In genomic region chrX:21840199-21840557, GRCh38 we compare ENCODE assay signal across 8 cellular contexts. TPM values are rescaled to one million over a fixed set of nuclear protein-coding genes. Genes with fewer than 3 reads are reported as not detected.
DNase-seq lines count a peak whose midpoint lies in the region; ATAC-seq, FAIRE-seq and TF ChIP-seq lines count a peak whose summit lies in the region.

No MANE protein-coding gene starts in this region.

- SMC1A ChIA-PET in GM12878 (lab: Charles Lee; ENCODE audit: uncharacterized antibody, unreplicated experiment), result no interaction called here

- TF ChIP-seq CTCF in 22Rv1 (IDR thresholded peaks at IDR 0.05) (no peak), GM12878 (IDR thresholded peaks at IDR 0.05 in 2 of 3, conservative IDR thresholded peaks at IDR 0.05 in 1 of 3; ENCODE audit: control insufficient read depth in 2 of 3, extremely low read depth in 1 of 3, insufficient read depth in 1 of 3, low read depth in 3 of 3, low read length in 3 of 3) (no peak), tibial nerve (IDR thresholded peaks at IDR 0.05) (no peak)

- intact Hi-C loops in GM12878 (cut with micrococcal nuclease; ENCODE audit: unreplicated experiment), result no loop called here

- H3K4me2 ChIP-seq in GM12878 (ENCODE audit: control insufficient read depth, insufficient read depth) (peak overlapping the region; percentile 62; the same call in 1 of the 2 replicates), mesenchymal stem cell (ENCODE audit: low read length, poor library complexity, severe bottlenecking) (peak overlapping the region; percentile 47)

- H4K91ac ChIP-seq in mesenchymal stem cell (ENCODE audit: low read length), result no peak overlapping the region

- H4K20me1 ChIP-seq in GM12878 (ENCODE audit: control insufficient read depth, insufficient read depth), result no peaks in the 10 kb centered on the region

- H3K27ac ChIP-seq in 22Rv1 (peak overlapping the region; percentile 60), GM12878 (ENCODE audit: control insufficient read depth, insufficient read depth) (peak overlapping the region; percentile 65; the same call in 1 of the 2 replicates), mesenchymal stem cell (ENCODE audit: low read length, poor library complexity, severe bottlenecking) (no peak overlapping the region), tibial nerve (peak overlapping the region in 3 of 4 donors; percentile 71 to 87 (median 74))

- H3K4me3 ChIP-seq in GM12878, result peak overlapping the region; percentile 57
- H3K4me3 ChIP-seq in mesenchymal stem cell (ENCODE audit: insufficient read depth in 1 of 2, low read depth in 1 of 2, low read length in 2 of 2), result peak overlapping the region in 1 of 2 experiments; percentile 80
- H3K4me3 ChIP-seq in tibial nerve, result peak overlapping the region; percentile 53 to 78 (median 58)

- TF ChIP-seq POLR2A in GM18505 (IDR thresholded peaks at IDR 0.05; ENCODE audit: borderline replicate concordance, extremely low read depth, insufficient read depth, insufficient read length) (no peak), GM12878 (IDR thresholded peaks at IDR 0.05; ENCODE audit: low read depth, low read length) (no peak), tibial nerve (IDR thresholded peaks at IDR 0.05) (no peak)

- in situ Hi-C loops in KBM-7 (cut with MboI; ENCODE audit: low pct_unique_long_range_greater_than_20kb, low sequenced_read_pairs), result no loop called here
- in situ Hi-C loops in GM12878 (cut with MboI), result no loop called here

- RAD21 ChIA-PET in GM12878 (lab: Charles Lee; ENCODE audit: unreplicated experiment), result no interaction called here

- H3K9ac ChIP-seq in GM12878 (ENCODE audit: control insufficient read depth, insufficient read depth, low read length) (peak overlapping the region; percentile 69), mesenchymal stem cell (ENCODE audit: low read length) (peak overlapping the region; percentile 98)

- CTCF ChIA-PET in GM12878 (lab: Yijun Ruan, JAX), result no interaction called here

- H3K79me1 ChIP-seq in mesenchymal stem cell (replicated peaks; ENCODE audit: low read length, poor library complexity, severe bottlenecking), result peaks cover 5% of the 10 kb centered on the region

- ATAC-seq in GM18505 (IDR thresholded peaks at IDR 0.05; ENCODE audit: unreplicated experiment) (peak; percentile 1), GM12878 (peak; percentile 18), GM19324 (IDR thresholded peaks at IDR 0.05; ENCODE audit: low FRiP score, unreplicated experiment) (no peak)

- no peaks in the 10 kb centered on the region; a peak in 1 of 4 replicates for H3K36me3 ChIP-seq in GM12878 (ENCODE audit: control insufficient read depth in 2 of 2, insufficient read depth in 2 of 2, low read length in 1 of 2)
- H3K36me3 ChIP-seq in mesenchymal stem cell (ENCODE audit: control insufficient read depth in 1 of 2, insufficient read depth in 2 of 2, low read depth in 1 of 2, low read length in 2 of 2), result peaks cover 2 to 19% of the 10 kb centered on the region in 2 experiments
- peaks cover 0 to 5% (median 0%) of the 10 kb centered on the region in 3 donors for H3K36me3 ChIP-seq in tibial nerve

- H2BK15ac ChIP-seq in mesenchymal stem cell (ENCODE audit: low read depth, poor library complexity, severe bottlenecking), result no peak overlapping the region

- no peak for TF ChIP-seq RAD21 in GM12878 (IDR thresholded peaks at IDR 0.05; ENCODE audit: insufficient read depth, low read depth, low read length)

- DNase-seq in KBM-7 (peak; percentile 48), GM12878 (ENCODE audit: low read depth, low spot score) (no peak), mesenchymal stem cell (no peak), tibial nerve (ENCODE audit: low spot score in 2 of 2) (no peak), cortex of kidney (lab: John Stamatoyannopoulos, UW) (no peak)

- no peak overlapping the region for H3K14ac ChIP-seq in mesenchymal stem cell (ENCODE audit: low read length in 2 of 2)

- no peak overlapping the region for H2BK120ac ChIP-seq in mesenchymal stem cell (ENCODE audit: low read depth, low read length)

- TSS peak; percentile 88 for BruUV-seq in GM12878 (replicated peaks; lab: Mats Ljungman, UMichigan)

- no peak overlapping the region for H3K4ac ChIP-seq in mesenchymal stem cell (ENCODE audit: low read depth in 1 of 2, low read length in 2 of 2)

- H3K23ac ChIP-seq in mesenchymal stem cell (ENCODE audit: low read length in 2 of 2), result no peak overlapping the region

- H3K9me3 ChIP-seq in GM12878 (replicated peaks; ENCODE audit: control insufficient read depth, insufficient read depth, low read length), result no peaks in the 10 kb centered on the region
- H3K9me3 ChIP-seq in mesenchymal stem cell (ENCODE audit: control insufficient read depth, low read length), result no peaks in the 10 kb centered on the region
- no peaks in the 10 kb centered on the region for H3K9me3 ChIP-seq in tibial nerve

- H3K18ac ChIP-seq in mesenchymal stem cell (ENCODE audit: low read depth in 1 of 2, low read length in 2 of 2), result no peak overlapping the region

- H2AFZ ChIP-seq in GM12878 (ENCODE audit: control insufficient read depth, low read depth, low read length), result no peak overlapping the region
- no peak overlapping the region for H2AFZ ChIP-seq in mesenchymal stem cell (ENCODE audit: low read depth, low read length)

- no peak overlapping the region for H4K8ac ChIP-seq in mesenchymal stem cell (ENCODE audit: low read length)

- FAIRE-seq in GM12878 (lab: Jason Lieb, UNC), result no peak

- H3K27me3 ChIP-seq in GM12878 (replicated peaks in 1 of 2; ENCODE audit: control insufficient read depth in 2 of 2, insufficient read depth in 2 of 2, low read length in 1 of 2) (no peaks in the 10 kb centered on the region), mesenchymal stem cell (ENCODE audit: control insufficient read depth in 1 of 2, insufficient read depth in 1 of 2, low read length in 2 of 2) (no peaks in the 10 kb centered on the region), tibial nerve (peaks cover 0 to 6% of the 10 kb centered on the region in 2 donors)

- H2BK12ac ChIP-seq in mesenchymal stem cell (ENCODE audit: low read length in 2 of 2), result no peak overlapping the region

- TF ChIP-seq EP300 in GM12878 (IDR thresholded peaks at IDR 0.05; ENCODE audit: borderline replicate concordance in 1 of 2, control insufficient read depth in 1 of 2, low read depth in 2 of 2, low read length in 2 of 2), result no peak
- TF ChIP-seq EP300 in tibial nerve (IDR thresholded peaks at IDR 0.05), result no peak

- no peak overlapping the region for H2BK5ac ChIP-seq in mesenchymal stem cell (ENCODE audit: low read depth, low read length, poor library complexity, severe bottlenecking)

- H2AK5ac ChIP-seq in mesenchymal stem cell (ENCODE audit: low read length, severe bottlenecking), result no peak overlapping the region

- H3K79me2 ChIP-seq in GM12878 (ENCODE audit: control insufficient read depth, insufficient read depth, low read length), result peaks cover 12% of the 10 kb centered on the region

- POLR2A ChIA-PET in GM12878 (lab: Charles Lee), result no interaction called here

- no peaks in the 10 kb centered on the region for H3K4me1 ChIP-seq in GM12878 (ENCODE audit: control insufficient read depth, insufficient read depth, low read length)
- no peaks in the 10 kb centered on the region for H3K4me1 ChIP-seq in mesenchymal stem cell (ENCODE audit: control insufficient read depth, insufficient read depth, low read depth, low read length)
- peaks cover 0 to 12% (median 0%) of the 10 kb centered on the region in 4 donors for H3K4me1 ChIP-seq in tibial nerve

- WGBS in GM12878 (ENCODE audit: insufficient coverage, insufficient replicate concordance, low lambda C conversion rate, missing lambda C conversion rate), result 13% methylated on average over 7 of the region's 7 CpGs
- WGBS in mesenchymal stem cell, result 11% methylated on average over 4 of the region's 7 CpGs
- 1 to 43% methylated on average over 7 of the region's 7 CpGs for WGBS in tibial nerve, 2 donors

RNA-seq across cellular contexts. Expression of gene MBTPS2, which starts 0.8 kb away (rescaled TPM):
- 22.4 and 23.7 TPM in 2 replicates for total RNA-seq in GM12878 (2013; cell fraction: nucleolus; rRNA removed)
- total RNA-seq in GM12878 (2014; rRNA removed) (3.1 TPM in 2 replicates), GM12878 (2014; rRNA removed; fragmentation: Illumina TruSeq; extraction: Trizol) (2.6 and 3.1 TPM in 2 replicates), GM12878 (2021) (9.2 and 9.4 TPM in 2 replicates), tibial nerve (10 to 100 TPM in 3 of 4 donors, 1 to 10 TPM in 1; 9.0 to 16.2 (median 12.4) TPM)
- polyA plus RNA-seq in GM12878 (2011; ENCODE audit: low read depth), result 3.3 TPM
- polyA plus RNA-seq in GM12878 (2011; rRNA removed) (10.6 and 13.4 TPM in 2 replicates), GM12878 (2014; fragmentation: Illumina TruSeq; extraction: Trizol) (8.6 and 9.9 TPM in 2 replicates), GM12878 (2014; fragmentation: Nextera tagmentation; extraction: Ambion mirVana) (1 to 10 TPM; 2.9 to 3.2 TPM), GM12878 (2014; rRNA removed) (7.5 and 8.1 TPM in 2 replicates), GM12878 (2016; fragmentation: Nextera tagmentation; extraction: Ambion mirVana) (10 to 100 TPM; 10.9 to 11.0 TPM)
- polyA plus RNA-seq in GM12878 (2011; cell fraction: cytosol; rRNA removed), result 4.6 and 5.0 TPM in 2 replicates
- 5.1 and 6.5 TPM in 2 replicates for polyA plus RNA-seq in GM12878 (2011; cell fraction: nucleus; rRNA removed)
- polyA plus RNA-seq in GM12878 (2012), result 3.9 and 4.9 TPM in 2 replicates
- polyA minus RNA-seq in GM12878 (2011; rRNA and poly(A)+ RNA removed), result 14.5 and 16.6 TPM in 2 replicates
- polyA minus RNA-seq in GM12878 (2011; cell fraction: cytosol; rRNA and poly(A)+ RNA removed), result 2.9 and 4.2 TPM in 2 replicates
- polyA minus RNA-seq in GM12878 (2011; cell fraction: nucleus; rRNA and poly(A)+ RNA removed), result 5.2 and 9.6 TPM in 2 replicates
- polyA plus RNA-seq in mesenchymal stem cell (2013, experiment 1 of 2), result 15.2 TPM
- 15.6 TPM for polyA plus RNA-seq in mesenchymal stem cell (2013, experiment 2 of 2)

RNA-seq across cellular contexts. Expression of gene YY2, which starts 15.6 kb away (rescaled TPM):
- 8.8 and 12.3 TPM in 2 replicates for total RNA-seq in GM12878 (2013; cell fraction: nucleolus; rRNA removed)
- total RNA-seq in GM12878 (2014; rRNA removed) (1.0 and 1.1 TPM in 2 replicates), GM12878 (2014; rRNA removed; fragmentation: Illumina TruSeq; extraction: Trizol) (0.54 and 0.92 TPM in 2 replicates), GM12878 (2021) (0.96 and 1.1 TPM in 2 replicates), tibial nerve (1 to 10 TPM; 2.4 to 6.9 (median 3.6) TPM)
- polyA plus RNA-seq in GM12878 (2011; ENCODE audit: low read depth), result 0.14 TPM
- polyA plus RNA-seq in GM12878 (2011; rRNA removed) (0.65 and 0.73 TPM in 2 replicates), GM12878 (2014; fragmentation: Illumina TruSeq; extraction: Trizol) (0.84 and 0.98 TPM in 2 replicates), GM12878 (2014; fragmentation: Nextera tagmentation; extraction: Ambion mirVana) (under 1 TPM; 0.31 to 0.40 TPM), GM12878 (2014; rRNA removed) (0.46 and 0.84 TPM in 2 replicates), GM12878 (2016; fragmentation: Nextera tagmentation; extraction: Ambion mirVana) (1 to 10 TPM in 1 of 2 experiments, under 1 TPM in 1; 0.83 to 1.2 TPM)
- 0.34 and 0.45 TPM in 2 replicates for polyA plus RNA-seq in GM12878 (2011; cell fraction: cytosol; rRNA removed)
- 0.51 and 1.0 TPM in 2 replicates for polyA plus RNA-seq in GM12878 (2011; cell fraction: nucleus; rRNA removed)
- polyA plus RNA-seq in GM12878 (2012), result 0.65 and 0.91 TPM in 2 replicates
- polyA minus RNA-seq in GM12878 (2011; rRNA and poly(A)+ RNA removed), result 0.51 and 1.6 TPM in 2 replicates
- 0.62 TPM in 1 of 2 replicates, not detected in the other for polyA minus RNA-seq in GM12878 (2011; cell fraction: cytosol; rRNA and poly(A)+ RNA removed)
- 0.97 and 2.1 TPM in 2 replicates for polyA minus RNA-seq in GM12878 (2011; cell fraction: nucleus; rRNA and poly(A)+ RNA removed)
- 1.6 TPM for polyA plus RNA-seq in mesenchymal stem cell (2013, experiment 1 of 2)
- polyA plus RNA-seq in mesenchymal stem cell (2013, experiment 2 of 2), result 1.6 TPM
